In genomic region chr18:70491734-70492348, GRCh38 we compare ENCODE assay signal across 8 cellular contexts.
DNase-seq lines count a peak whose midpoint lies in the region; ATAC-seq and TF ChIP-seq lines count a peak whose summit lies in the region.

No MANE protein-coding gene starts in this region.

- no peak overlapping the region for H3K4me2 ChIP-seq in fibroblast of lung (ENCODE audit: extremely low read depth, insufficient read depth, low read length)

- no peaks in the 10 kb centered on the region for H3K79me2 ChIP-seq in fibroblast of lung (ENCODE audit: control insufficient read depth, insufficient read depth, low read length)

- no peaks in the 10 kb centered on the region for H3K27me3 ChIP-seq in fibroblast of lung (ENCODE audit: control insufficient read depth, insufficient read depth, low read length)
- no peaks in the 10 kb centered on the region for H3K27me3 ChIP-seq in vagina

- TF ChIP-seq CTCF in fibroblast of lung (conservative IDR thresholded peaks at IDR 0.05 in 1 of 2, IDR thresholded peaks at IDR 0.05 in 1 of 2; ENCODE audit: low read depth in 1 of 2, low read length in 2 of 2) (peak; percentile 73 to 86), vagina (IDR thresholded peaks at IDR 0.05) (peak in 1 of 3 experiments; percentile 22)

- H2AFZ ChIP-seq in fibroblast of lung (ENCODE audit: low read length), result no peak overlapping the region

- H3K9ac ChIP-seq in fibroblast of lung (ENCODE audit: insufficient read depth, low read length), result no peak overlapping the region

- intact Hi-C loops in vagina (cut with DNase I), result no loop called here

- H3K27ac ChIP-seq in fibroblast of lung (ENCODE audit: insufficient read depth, low read length) (no peak overlapping the region), vagina (no peak overlapping the region)

- H4K20me1 ChIP-seq in fibroblast of lung (ENCODE audit: control insufficient read depth, extremely low read depth, insufficient read depth, low read length), result no peaks in the 10 kb centered on the region

- ATAC-seq in GM19023 (IDR thresholded peaks at IDR 0.05; ENCODE audit: unreplicated experiment), result peak; percentile 91
- peak; percentile 77 for ATAC-seq in HG03139 (IDR thresholded peaks at IDR 0.05; ENCODE audit: unreplicated experiment)

- TF ChIP-seq POLR2A in vagina (IDR thresholded peaks at IDR 0.05), result no peak

- H3K9me3 ChIP-seq in fibroblast of lung (ENCODE audit: control insufficient read depth, insufficient read depth, low read depth, low read length) (no peaks in the 10 kb centered on the region), vagina (no peaks in the 10 kb centered on the region)

- peak; percentile 40 for DNase-seq in COLO829 (ENCODE audit: low spot score)
- peak; percentile 80 for DNase-seq in NCI-H82 (lab: John Stamatoyannopoulos, UW)
- peak; percentile 68 for DNase-seq in activated CD8-positive, alpha-beta memory T cell treated with anti-CD3 and anti-CD28 coated beads for 24 hours
- peak; percentile 19 to 35 for DNase-seq in fibroblast of lung (ENCODE audit: low read depth in 2 of 2)
- peak in 46 of 56 donors; percentile 10 to 85 (median 37) for DNase-seq in nucleus accumbens (lab: John Stamatoyannopoulos, UW)
- DNase-seq in vagina (ENCODE audit: extremely low spot score in 2 of 2), result no peak

- H3K36me3 ChIP-seq in fibroblast of lung (ENCODE audit: control insufficient read depth, insufficient read depth, low read length) (no peaks in the 10 kb centered on the region), vagina (no peaks in the 10 kb centered on the region)

- H3K4me1 ChIP-seq in fibroblast of lung (ENCODE audit: control insufficient read depth, extremely low read depth, insufficient read depth, low read length) (no peaks in the 10 kb centered on the region), vagina (no peaks in the 10 kb centered on the region)

- H3K4me3 ChIP-seq in fibroblast of lung (replicated peaks in 1 of 4; ENCODE audit: control extremely low read depth in 1 of 4, insufficient read depth in 1 of 4, low read depth in 3 of 4, low read length in 4 of 4), result no peak overlapping the region
- H3K4me3 ChIP-seq in vagina, result no peak overlapping the region

Comparison
In these comparisons a context has a peak if more than half of its experiments do, and no peak if none do; other contexts are left out.
1. DNase-seq: peak in COLO829 (single experiment), NCI-H82 (single experiment), activated CD8-positive, alpha-beta memory T cell treated with anti-CD3 and anti-CD28 coated beads for 24 hours (single experiment), fibroblast of lung (2 of 2) and nucleus accumbens (46 of 56); none in vagina (0 of 2).